ENCODE assay signal across 27 cellular contexts in the genomic region with DNA sequence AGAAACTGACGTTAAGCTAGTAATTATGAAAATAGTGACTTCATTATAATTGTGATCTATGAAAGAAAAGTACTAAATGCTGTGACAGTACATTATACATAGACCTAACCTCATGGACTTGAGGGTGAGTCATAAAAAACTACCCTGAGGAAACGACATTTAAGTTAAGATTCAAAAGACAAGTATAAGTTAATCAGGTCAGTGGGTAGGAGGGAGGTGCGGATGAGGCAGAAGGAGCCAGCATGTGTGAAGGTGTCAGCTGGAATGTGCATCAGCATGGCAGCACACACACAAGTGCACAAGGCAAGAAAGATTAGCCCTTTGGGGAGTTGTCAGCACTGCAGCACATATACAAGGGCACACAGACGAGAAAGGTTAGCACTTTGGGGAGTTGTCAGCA. TPM values are rescaled to one million over a fixed set of nuclear protein-coding genes. Genes with fewer than 3 reads are reported as not detected.
DNase-seq lines count a peak whose midpoint lies in the region; ATAC-seq, FAIRE-seq and TF ChIP-seq lines count a peak whose summit lies in the region.
"Had no signal": no experiment of that assay in that cellular context is flagged by ENCODE, and none has a peak within 500 bp of the region (broad histone marks: within the 10 kb centered on the region; RNA-seq: fewer than 3 reads in every experiment).

No MANE protein-coding gene starts in this region.

- POLR2A ChIA-PET in activated CD4-positive, alpha-beta memory T cell treated with anti-CD3 and anti-CD28 coated beads for 36 hours (lab: Charles Lee), result interaction anchor here (0.7 to 2.2 kb wide), 5 partner anchors 11 to 39 kb away, joined by 3 to 29 read pairs (median 3); partner anchors contain the start of genes CAVIN3 and SMPD1
- POLR2A ChIA-PET in GM12878 (lab: Charles Lee), result interaction anchor here (0.9 to 1.0 kb wide), 2 partner anchors 32 to 57 kb away, joined by 4 to 7 read pairs; partner anchors contain the start of gene CAVIN3

- H3K27me3 Mint-ChIP-seq in activated CD4-positive, alpha-beta memory T cell treated with anti-CD3 and anti-CD28 coated beads for 36 hours, result peaks cover 1% of the 10 kb centered on the region
- peaks cover 7 to 18% of the 10 kb centered on the region in 2 donors for H3K27me3 Mint-ChIP-seq in stimulated activated naive B cell treated with anti-CD40 and anti-IgM and Interleukin-4, amounts not matched to agents 10 μg/mL and 1 μg/mL and 100 μg/mL, for 72 hours
- H3K27me3 Mint-ChIP-seq in CD14-positive monocyte (ENCODE audit: low read depth in 3 of 3), result peaks cover 2 to 9% (median 6%) of the 10 kb centered on the region in 3 donors

- H3K9ac ChIP-seq in GM12878 (ENCODE audit: control insufficient read depth, insufficient read depth, low read length), result no peak overlapping the region

- H2AFZ ChIP-seq in GM12878 (ENCODE audit: control insufficient read depth, low read depth, low read length), result no peak overlapping the region

- no peak overlapping the region for H3K4me2 ChIP-seq in GM12878 (ENCODE audit: control insufficient read depth, insufficient read depth)

- H3K27me3 ChIP-seq in GM12878 (replicated peaks in 1 of 2; ENCODE audit: control insufficient read depth in 2 of 2, insufficient read depth in 2 of 2, low read length in 1 of 2), result no peaks in the 10 kb centered on the region
- H3K27me3 ChIP-seq: esophagus muscularis mucosa had no signal

- intact Hi-C loops in activated CD4-positive, alpha-beta memory T cell treated with anti-CD3 and anti-CD28 coated beads for 36 hours (cut with micrococcal nuclease), result loop anchor here (1.0 to 10.0 kb wide), 7 partner anchors 29 to 875 kb away; partner anchors contain the start of genes TRIM22 and TRIM5
- intact Hi-C loops in GM12878 (cut with micrococcal nuclease; ENCODE audit: unreplicated experiment), result no loop called here
- intact Hi-C loops in CD14-positive monocyte (cut with micrococcal nuclease), result no loop called here

- in situ Hi-C loops in GM12878 (cut with MboI), result loop anchor here (5.0 kb wide), 1 partner anchor 104 kb away; no protein-coding TSS in a partner anchor

- SMC1A ChIA-PET in GM12878 (lab: Charles Lee; ENCODE audit: uncharacterized antibody, unreplicated experiment), result interaction anchor here (0.7 to 2.1 kb wide), 15 partner anchors 10 to 1753 kb away, joined by 3 to 15 read pairs (median 4); no protein-coding TSS in a partner anchor

- no peaks in the 10 kb centered on the region for H3K9me3 Mint-ChIP-seq in activated CD4-positive, alpha-beta memory T cell treated with anti-CD3 and anti-CD28 coated beads for 36 hours
- no peaks in the 10 kb centered on the region for H3K9me3 Mint-ChIP-seq in stimulated activated naive B cell treated with anti-CD40 and anti-IgM and Interleukin-4, amounts not matched to agents 10 μg/mL and 1 μg/mL and 100 μg/mL, for 72 hours
- no peaks in the 10 kb centered on the region for H3K9me3 Mint-ChIP-seq in CD14-positive monocyte
- H3K9me3 Mint-ChIP-seq: CD8-positive, alpha-beta T cell; memory B cell had no signal

- RAD21 ChIA-PET in GM12878 (lab: Charles Lee; ENCODE audit: unreplicated experiment), result interaction anchor here (1.0 to 4.0 kb wide), 7 partner anchors 11 to 329 kb away, joined by 3 to 34 read pairs (median 4); partner anchors contain the start of gene CAVIN3

- CTCF ChIA-PET in activated CD4-positive, alpha-beta memory T cell treated with anti-CD3 and anti-CD28 coated beads for 36 hours (lab: Charles Lee), result interaction anchor here (0.7 to 8.4 kb wide), 16 partner anchors 9 to 461 kb away, joined by 3 to 183 read pairs (median 4); partner anchors contain the start of genes CAVIN3, CCKBR and FHIP1B
- CTCF ChIA-PET in GM12878 (lab: Yijun Ruan, JAX), result interaction anchor here (0.8 to 7.8 kb wide), 14 partner anchors 9 to 359 kb away, joined by 3 to 73 read pairs (median 10); no protein-coding TSS in a partner anchor

- no peak overlapping the region for H3K4me3 Mint-ChIP-seq in activated CD4-positive, alpha-beta memory T cell treated with anti-CD3 and anti-CD28 coated beads for 36 hours
- H3K4me3 Mint-ChIP-seq in stimulated activated naive B cell treated with anti-CD40 and anti-IgM and Interleukin-4, amounts not matched to agents 10 μg/mL and 1 μg/mL and 100 μg/mL, for 72 hours, result no peak overlapping the region
- no peak overlapping the region for H3K4me3 Mint-ChIP-seq in CD14-positive monocyte
- H3K4me3 Mint-ChIP-seq: CD8-positive, alpha-beta T cell; memory B cell had no signal

- no peaks in the 10 kb centered on the region for H3K36me3 ChIP-seq in GM12878 (ENCODE audit: control insufficient read depth in 2 of 2, insufficient read depth in 2 of 2, low read length in 1 of 2)
- H3K36me3 ChIP-seq: esophagus muscularis mucosa had no signal

- peak overlapping the region; percentile 4 for H3K27ac Mint-ChIP-seq in activated CD4-positive, alpha-beta memory T cell treated with anti-CD3 and anti-CD28 coated beads for 36 hours
- H3K27ac Mint-ChIP-seq in stimulated activated naive B cell treated with anti-CD40 and anti-IgM and Interleukin-4, amounts not matched to agents 10 μg/mL and 1 μg/mL and 100 μg/mL, for 72 hours, result peak overlapping the region; percentile 10
- H3K27ac Mint-ChIP-seq in CD14-positive monocyte, result peak overlapping the region in 1 of 7 donors; percentile 26
- H3K27ac Mint-ChIP-seq: CD8-positive, alpha-beta T cell; memory B cell had no signal

- no peak for TF ChIP-seq POLR2A in GM12878 (IDR thresholded peaks at IDR 0.05; ENCODE audit: low read depth, low read length)

- TF ChIP-seq RAD21 in GM12878 (IDR thresholded peaks at IDR 0.05; ENCODE audit: insufficient read depth, low read depth, low read length), result no peak

- no peaks in the 10 kb centered on the region for H3K79me2 ChIP-seq in GM12878 (ENCODE audit: control insufficient read depth, insufficient read depth, low read length)

- H3K4me1 Mint-ChIP-seq in activated CD4-positive, alpha-beta memory T cell treated with anti-CD3 and anti-CD28 coated beads for 36 hours (ENCODE audit: low read depth), result peaks cover 29% of the 10 kb centered on the region
- H3K4me1 Mint-ChIP-seq in stimulated activated naive B cell treated with anti-CD40 and anti-IgM and Interleukin-4, amounts not matched to agents 10 μg/mL and 1 μg/mL and 100 μg/mL, for 72 hours, result peaks cover 0 to 8% of the 10 kb centered on the region in 2 donors
- H3K4me1 Mint-ChIP-seq in CD14-positive monocyte, result no peaks in the 10 kb centered on the region

- no peak overlapping the region for H3K4me3 ChIP-seq in GM12878
- H3K4me3 ChIP-seq: esophagus muscularis mucosa had no signal

- no peaks in the 10 kb centered on the region for H3K9me3 ChIP-seq in GM12878 (replicated peaks; ENCODE audit: control insufficient read depth, insufficient read depth, low read length)
- H3K9me3 ChIP-seq: esophagus muscularis mucosa had no signal

- WGBS in GM12878 (ENCODE audit: insufficient coverage, insufficient replicate concordance, low lambda C conversion rate, missing lambda C conversion rate), result 3% methylated on average over 4 of the region's 4 CpGs

- no peak for TF ChIP-seq EP300 in GM12878 (IDR thresholded peaks at IDR 0.05; ENCODE audit: borderline replicate concordance in 1 of 2, control insufficient read depth in 1 of 2, low read depth in 2 of 2, low read length in 2 of 2)

- DNase-seq in stimulated activated CD4-positive, alpha-beta T cell treated with anti-CD3 and anti-CD28 coated beads, Interleukin-12 subunit alpha, Interleukin-12 subunit beta, amount 100 ng/mL, for 48 hours (ENCODE audit: low read depth in 2 of 3, low spot score in 1 of 3), result peak in 2 of 3 donors; percentile 22 to 23
- DNase-seq in stimulated activated CD4-positive, alpha-beta T cell treated with anti-CD3 and anti-CD28 coated beads, Interleukin-4, amount 100 ng/mL, for 4 hours, result no peak
- DNase-seq in activated CD4-positive, alpha-beta memory T cell treated with anti-CD3 and anti-CD28 coated beads for 36 hours, result peak; percentile 72
- DNase-seq in GM12878 (ENCODE audit: low read depth, low spot score) (no peak), CD14-positive monocyte (ENCODE audit: low spot score) (no peak), LoVo (ENCODE audit: low spot score) (no peak)
- no peak for DNase-seq in stimulated activated naive B cell treated with anti-CD40 and anti-IgM and Interleukin-4, amounts not matched to agents 10 μg/mL and 1 μg/mL and 100 μg/mL, for 72 hours
- DNase-seq: activated CD4-positive, CD25-positive, alpha-beta regulatory T cell treated with anti-CD3 and anti-CD28 coated beads, Interleukin-2, amount 50 U/mL, for 72 hours; activated gamma-delta T cell; CD8-positive, alpha-beta T cell; DMS53; effector CD4-positive, alpha-beta T cell; GOT3; NCI-H1417; NCI-H2107; NCI-H510A treated with DMSO at 0.1 percent for 48 hours; right cardiac atrium; RPMI8226; substantia nigra; T1000 had no signal

- no peak for FAIRE-seq in GM12878 (lab: Jason Lieb, UNC)
- FAIRE-seq: GM12891, urothelium cell line had no signal

- ATAC-seq in GM12878 (peak; percentile 70), GM21723 (IDR thresholded peaks at IDR 0.05; ENCODE audit: unreplicated experiment) (no peak)
- peak; percentile 31 to 57 for ATAC-seq in stimulated activated naive B cell treated with anti-CD40 and anti-IgM and Interleukin-4, amounts not matched to agents 10 μg/mL and 1 μg/mL and 100 μg/mL, for 72 hours (replicated peaks)
- ATAC-seq: CD8-positive, alpha-beta T cell; right cardiac atrium; SK-N-SH treated with all-trans-retinoic acid at 6 μM for 48 hours had no signal

- no peak overlapping the region for H3K27ac ChIP-seq in GM12878 (ENCODE audit: control insufficient read depth, insufficient read depth)
- H3K27ac ChIP-seq: esophagus muscularis mucosa, HL-60 had no signal

- BruUV-seq in GM12878 (replicated peaks; lab: Mats Ljungman, UMichigan), result no TSS peak

- H3K36me3 Mint-ChIP-seq in activated CD4-positive, alpha-beta memory T cell treated with anti-CD3 and anti-CD28 coated beads for 36 hours, result no peaks in the 10 kb centered on the region
- no peaks in the 10 kb centered on the region for H3K36me3 Mint-ChIP-seq in stimulated activated naive B cell treated with anti-CD40 and anti-IgM and Interleukin-4, amounts not matched to agents 10 μg/mL and 1 μg/mL and 100 μg/mL, for 72 hours
- H3K36me3 Mint-ChIP-seq in CD14-positive monocyte, result no peaks in the 10 kb centered on the region
- H3K36me3 Mint-ChIP-seq: CD8-positive, alpha-beta T cell; memory B cell had no signal

- no peak for TF ChIP-seq CTCF in GM12878 (IDR thresholded peaks at IDR 0.05 in 2 of 3, conservative IDR thresholded peaks at IDR 0.05 in 1 of 3; ENCODE audit: control insufficient read depth in 2 of 3, extremely low read depth in 1 of 3, insufficient read depth in 1 of 3, low read depth in 3 of 3, low read length in 3 of 3)
- no peak for TF ChIP-seq CTCF in CD14-positive monocyte (IDR thresholded peaks at IDR 0.05)

- no peaks in the 10 kb centered on the region for H3K4me1 ChIP-seq in GM12878 (ENCODE audit: control insufficient read depth, insufficient read depth, low read length)

- H4K20me1 ChIP-seq in GM12878 (ENCODE audit: control insufficient read depth, insufficient read depth), result no peaks in the 10 kb centered on the region

RNA-seq across cellular contexts. Expression of gene CAVIN3, which starts 31.5 kb away (rescaled TPM):
- 10 to 100 TPM; 27.3 to 29.2 TPM for total RNA-seq in activated CD4-positive, alpha-beta memory T cell treated with anti-CD3 and anti-CD28 coated beads for 36 hours
- not detected in 2 replicates for total RNA-seq in GM12878 (2013; cell fraction: nucleolus; rRNA removed)
- 8.5 and 8.6 TPM in 2 replicates for total RNA-seq in GM12878 (2014; rRNA removed)
- total RNA-seq in GM12878 (2014; rRNA removed; fragmentation: Illumina TruSeq; extraction: Trizol), result 1.3 and 1.8 TPM in 2 replicates
- total RNA-seq in GM12878 (2021), result 7.8 and 8.6 TPM in 2 replicates
- 0.42 TPM for polyA plus RNA-seq in GM12878 (2011; ENCODE audit: low read depth)
- 0.05 TPM in 1 of 2 replicates, not detected in the other for polyA plus RNA-seq in GM12878 (2011; rRNA removed)
- not detected in 2 replicates for polyA plus RNA-seq in GM12878 (2011; cell fraction: cytosol; rRNA removed)
- not detected in 2 replicates for polyA plus RNA-seq in GM12878 (2011; cell fraction: nucleus; rRNA removed)
- 1.6 and 2.2 TPM in 2 replicates for polyA plus RNA-seq in GM12878 (2012)
- 0.79 and 1.4 TPM in 2 replicates for polyA plus RNA-seq in GM12878 (2014; fragmentation: Illumina TruSeq; extraction: Trizol)
- under 1 TPM; 0.10 to 0.15 TPM for polyA plus RNA-seq in GM12878 (2014; fragmentation: Nextera tagmentation; extraction: Ambion mirVana)
- 7.3 and 7.7 TPM in 2 replicates for polyA plus RNA-seq in GM12878 (2014; rRNA removed)
- 10 to 100 TPM; 13.1 to 13.9 TPM for polyA plus RNA-seq in GM12878 (2016; fragmentation: Nextera tagmentation; extraction: Ambion mirVana)
- polyA minus RNA-seq in GM12878 (2011; rRNA and poly(A)+ RNA removed), result not detected in 2 replicates
- 0.83 and 1.1 TPM in 2 replicates for polyA minus RNA-seq in GM12878 (2011; cell fraction: cytosol; rRNA and poly(A)+ RNA removed)
- polyA minus RNA-seq in GM12878 (2011; cell fraction: nucleus; rRNA and poly(A)+ RNA removed), result not detected in 2 replicates
- 10 to 100 TPM; 11.2 to 13.6 TPM for polyA plus RNA-seq in CD14-positive monocyte
- total RNA-seq: CD8-positive, alpha-beta T cell had no signal

RNA-seq across cellular contexts. Expression of gene SMPD1, which starts 38.5 kb away (rescaled TPM):
- total RNA-seq in activated CD4-positive, alpha-beta memory T cell treated with anti-CD3 and anti-CD28 coated beads for 36 hours, result 10 to 100 TPM; 23.4 to 23.8 TPM
- 7.2 and 9.9 TPM in 2 replicates for total RNA-seq in GM12878 (2013; cell fraction: nucleolus; rRNA removed)
- total RNA-seq in GM12878 (2014; rRNA removed) (5.4 and 5.5 TPM in 2 replicates), GM12878 (2014; rRNA removed; fragmentation: Illumina TruSeq; extraction: Trizol) (4.0 and 4.1 TPM in 2 replicates), GM12878 (2021) (11.1 and 13.7 TPM in 2 replicates)
- polyA plus RNA-seq in GM12878 (2011; ENCODE audit: low read depth), result 16.6 TPM
- polyA plus RNA-seq in GM12878 (2011; rRNA removed) (2.7 and 4.8 TPM in 2 replicates), GM12878 (2014; fragmentation: Illumina TruSeq; extraction: Trizol) (6.0 and 6.9 TPM in 2 replicates), GM12878 (2014; fragmentation: Nextera tagmentation; extraction: Ambion mirVana) (1 to 10 TPM; 1.4 to 3.8 TPM), GM12878 (2014; rRNA removed) (8.6 and 9.5 TPM in 2 replicates), GM12878 (2016; fragmentation: Nextera tagmentation; extraction: Ambion mirVana) (1 to 10 TPM; 8.7 to 9.0 TPM), CD14-positive monocyte (1 to 10 TPM; 4.2 to 4.9 TPM)
- polyA plus RNA-seq in GM12878 (2011; cell fraction: cytosol; rRNA removed), result 9.1 and 10.4 TPM in 2 replicates
- 10.4 and 11.0 TPM in 2 replicates for polyA plus RNA-seq in GM12878 (2011; cell fraction: nucleus; rRNA removed)
- polyA plus RNA-seq in GM12878 (2012), result 8.5 and 11.6 TPM in 2 replicates
- polyA minus RNA-seq in GM12878 (2011; rRNA and poly(A)+ RNA removed), result 3.9 and 7.3 TPM in 2 replicates
- polyA minus RNA-seq in GM12878 (2011; cell fraction: cytosol; rRNA and poly(A)+ RNA removed), result 3.6 and 4.5 TPM in 2 replicates
- 3.4 and 5.4 TPM in 2 replicates for polyA minus RNA-seq in GM12878 (2011; cell fraction: nucleus; rRNA and poly(A)+ RNA removed)

Comparison
In these comparisons a context has a peak if more than half of its experiments do, and no peak if none do; other contexts are left out.
1. DNase-seq: peak in stimulated activated CD4-positive, alpha-beta T cell treated with anti-CD3 and anti-CD28 coated beads, Interleukin-12 subunit alpha, Interleukin-12 subunit beta, amount 100 ng/mL, for 48 hours (2 of 3) and activated CD4-positive, alpha-beta memory T cell treated with anti-CD3 and anti-CD28 coated beads for 36 hours (single experiment); none in stimulated activated CD4-positive, alpha-beta T cell treated with anti-CD3 and anti-CD28 coated beads, Interleukin-4, amount 100 ng/mL, for 4 hours (0 of 2), GM12878 (single experiment), stimulated activated naive B cell treated with anti-CD40 and anti-IgM and Interleukin-4, amounts not matched to agents 10 μg/mL and 1 μg/mL and 100 μg/mL, for 72 hours (single experiment), CD14-positive monocyte (single experiment) and LoVo (single experiment).